ENCODE assay signal across 17 cellular contexts in the genomic region with DNA sequence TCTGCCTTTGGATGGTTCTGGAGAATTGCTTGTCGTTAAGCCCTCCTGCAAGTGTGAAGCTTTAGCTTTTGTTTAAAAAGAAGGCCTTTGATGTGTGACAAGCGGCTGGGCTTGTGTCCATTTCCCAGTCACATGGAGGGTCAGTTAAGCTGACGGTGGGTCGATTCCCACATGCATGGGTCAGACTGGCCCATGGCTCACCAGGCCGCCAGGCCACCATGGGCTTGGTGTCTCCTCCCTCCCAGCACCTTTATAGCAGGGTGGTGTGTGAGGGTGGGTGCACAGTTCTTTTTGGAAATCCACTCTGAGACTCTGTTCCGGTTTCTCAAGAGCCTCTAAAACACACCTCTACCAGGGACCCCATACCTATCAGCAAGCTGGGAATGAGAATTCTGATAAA.
DNase-seq lines count a peak whose midpoint lies in the region; ATAC-seq and TF ChIP-seq lines count a peak whose summit lies in the region.
"Had no signal": no experiment of that assay in that cellular context is flagged by ENCODE, and none has a peak within 500 bp of the region (broad histone marks: within the 10 kb centered on the region; RNA-seq: fewer than 3 reads in every experiment).

No MANE protein-coding gene starts in this region.

- peak; percentile 19 for DNase-seq in activated CD8-positive, alpha-beta memory T cell treated with anti-CD3 and anti-CD28 coated beads for 24 hours
- DNase-seq in activated CD8-positive, alpha-beta memory T cell treated with anti-CD3 and anti-CD28 coated beads, Interleukin-2, amount 50 U/mL, for 4 hours: no peak
- peak; percentile 20 for DNase-seq in RWPE2 (ENCODE audit: low spot score)
- DNase-seq in right atrium auricular region (ENCODE audit: low spot score): peak; percentile 16
- DNase-seq in stomach: peak; percentile 19
- DNase-seq in HuH-7 (ENCODE audit: low spot score): no peak
- DNase-seq in breast epithelium (ENCODE audit: low spot score in 2 of 2): no peak
- DNase-seq: CD4-positive, alpha-beta T cell; DMS53; IMR-90; Karpas-422; MG63; NCI-H1092 treated with DMSO at 0.1 percent for 48 hours; NCI-H2081 treated with DMSO at 0.1 percent for 48 hours; NCI-H524 had no signal

- no peak overlapping the region for H3K4me3 ChIP-seq in RWPE2 (ENCODE audit: severe bottlenecking)
- H3K4me3 ChIP-seq in right atrium auricular region: no peak overlapping the region
- H3K4me3 ChIP-seq in stomach: no peak overlapping the region
- no peak overlapping the region for H3K4me3 ChIP-seq in breast epithelium
- H3K4me3 ChIP-seq: MG63 had no signal

- H3K36me3 ChIP-seq in RWPE2 (ENCODE audit: low read depth) (no peaks in the 10 kb centered on the region), right atrium auricular region (peaks cover 28% of the 10 kb centered on the region), stomach (no peaks in the 10 kb centered on the region), breast epithelium (no peaks in the 10 kb centered on the region)
- H3K36me3 ChIP-seq: MG63 had no signal

- H3K9me3 ChIP-seq in RWPE2 (ENCODE audit: severe bottlenecking) (no peaks in the 10 kb centered on the region), right atrium auricular region (no peaks in the 10 kb centered on the region), stomach (no peaks in the 10 kb centered on the region), breast epithelium (no peaks in the 10 kb centered on the region)
- H3K9me3 ChIP-seq: MG63 had no signal

- TF ChIP-seq POLR2A in stomach (IDR thresholded peaks at IDR 0.05) (no peak), breast epithelium (IDR thresholded peaks at IDR 0.05) (no peak)

- H3K27ac ChIP-seq in RWPE2 (ENCODE audit: poor library complexity, severe bottlenecking) (no peak overlapping the region), right atrium auricular region (peak overlapping the region; percentile 78 to 97), stomach (no peak overlapping the region), breast epithelium (no peak overlapping the region)
- H3K27ac ChIP-seq: 22Rv1 had no signal

- WGBS in stomach, 5 donors: 77 to 98% (median 79%) methylated on average over 6 of the region's 6 CpGs

- intact Hi-C loops in stomach (cut with DNase I; ENCODE audit: low total_unique reads) (no loop called here), breast epithelium (cut with DNase I; ENCODE audit: low total_unique reads) (no loop called here)

- no peak for TF ChIP-seq EP300 in stomach (IDR thresholded peaks at IDR 0.05)

- H3K4me1 ChIP-seq in RWPE2 (ENCODE audit: insufficient read depth, poor library complexity, severe bottlenecking) (no peaks in the 10 kb centered on the region), right atrium auricular region (peaks cover 0 to 62% of the 10 kb centered on the region in 2 donors), stomach (no peaks in the 10 kb centered on the region), breast epithelium (no peaks in the 10 kb centered on the region)

- ATAC-seq in RWPE2 (ENCODE audit: low read depth): no peak
- ATAC-seq in HG02938 (IDR thresholded peaks at IDR 0.05; ENCODE audit: unreplicated experiment): no peak

- no peak for TF ChIP-seq CTCF in RWPE2 (IDR thresholded peaks at IDR 0.05; ENCODE audit: poor library complexity, severe bottlenecking)
- TF ChIP-seq CTCF in right atrium auricular region (IDR thresholded peaks at IDR 0.05): no peak
- TF ChIP-seq CTCF in stomach (IDR thresholded peaks at IDR 0.05): no peak
- TF ChIP-seq CTCF in breast epithelium (IDR thresholded peaks at IDR 0.05): no peak

- H3K27me3 ChIP-seq in RWPE2 (ENCODE audit: insufficient read depth, poor library complexity, severe bottlenecking) (no peaks in the 10 kb centered on the region), right atrium auricular region (no peaks in the 10 kb centered on the region), stomach (no peaks in the 10 kb centered on the region), breast epithelium (no peaks in the 10 kb centered on the region)
- H3K27me3 ChIP-seq: MG63 had no signal

Comparison
In these comparisons a context has a peak if more than half of its experiments do, and no peak if none do; other contexts are left out.
1. DNase-seq: peak in activated CD8-positive, alpha-beta memory T cell treated with anti-CD3 and anti-CD28 coated beads for 24 hours (single experiment), RWPE2 (single experiment), right atrium auricular region (single experiment) and stomach (single experiment); none in activated CD8-positive, alpha-beta memory T cell treated with anti-CD3 and anti-CD28 coated beads, Interleukin-2, amount 50 U/mL, for 4 hours (single experiment), HuH-7 (single experiment) and breast epithelium (0 of 2).
2. H3K27ac ChIP-seq: peak in right atrium auricular region (2 of 2); none in RWPE2 (single experiment), stomach (0 of 5) and breast epithelium (0 of 2).